ENCODE assay signal across 9 cellular contexts in genomic region chr2:217789736-217790181, GRCh38.
DNase-seq lines count a peak whose midpoint lies in the region; ATAC-seq and TF ChIP-seq lines count a peak whose summit lies in the region.
"Had no signal": no experiment of that assay in that cellular context is flagged by ENCODE, and none has a peak within 500 bp of the region (broad histone marks: within the 10 kb centered on the region; RNA-seq: fewer than 3 reads in every experiment).

No MANE protein-coding gene starts in this region.

- no peaks in the 10 kb centered on the region for H3K9me3 ChIP-seq in ascending aorta
- no peaks in the 10 kb centered on the region for H3K9me3 ChIP-seq in muscle layer of colon (ENCODE audit: low read length)
- peaks cover 9% of the 10 kb centered on the region for H3K9me3 ChIP-seq in trophoblast cell (ENCODE audit: insufficient read depth, low read depth, low read length)

- no peak overlapping the region for H3K9ac ChIP-seq in muscle layer of colon (ENCODE audit: low read length)
- no peak overlapping the region for H3K9ac ChIP-seq in trophoblast cell (ENCODE audit: low read length)

- DNase-seq in CD14-positive monocyte (ENCODE audit: low spot score), result no peak
- no peak for DNase-seq in ascending aorta (ENCODE audit: low spot score in 2 of 2)
- no peak for DNase-seq in trophoblast cell
- no peak for DNase-seq in progenitor cell of endocrine pancreas (ENCODE audit: low spot score, unreplicated experiment)
- DNase-seq in GDM1 (lab: John Stamatoyannopoulos, UW), result no peak

- H3K14ac ChIP-seq in trophoblast cell (ENCODE audit: low read length), result no peak overlapping the region

- H3K4me3 ChIP-seq in ascending aorta (peak overlapping the region in 1 of 2 donors; percentile 21), muscle layer of colon (ENCODE audit: low read depth in 1 of 2, low read length in 2 of 2) (no peak overlapping the region), trophoblast cell (ENCODE audit: low read depth, low read length) (no peak overlapping the region)
- H3K4me3 ChIP-seq: PC-9 had no signal

- peaks cover 4 to 13% (median 8%) of the 10 kb centered on the region in 3 donors for H3K27me3 Mint-ChIP-seq in CD14-positive monocyte (ENCODE audit: low read depth in 3 of 3)
- H3K27me3 Mint-ChIP-seq in IgD-negative memory B cell, result no peaks in the 10 kb centered on the region
- H3K27me3 Mint-ChIP-seq in progenitor cell of endocrine pancreas, result peaks cover 17% of the 10 kb centered on the region

- no peak overlapping the region for H2BK5ac ChIP-seq in trophoblast cell (ENCODE audit: low read depth, low read length, poor library complexity)

- WGBS in trophoblast cell (ENCODE audit: extremely low coverage, insufficient coverage, insufficient read length), result no CpG with 5 or more reads among the region's 13 CpGs

- no peak overlapping the region for H2AFZ ChIP-seq in trophoblast cell (ENCODE audit: insufficient read depth, low read length, poor library complexity)
- H2AFZ ChIP-seq: PC-9 had no signal

- H2BK12ac ChIP-seq in trophoblast cell (ENCODE audit: low read length), result no peak overlapping the region

- H3K79me2 ChIP-seq in trophoblast cell (ENCODE audit: control insufficient read depth, insufficient read depth, low read length, poor library complexity), result no peaks in the 10 kb centered on the region

- H3K27me3 ChIP-seq in ascending aorta (no peaks in the 10 kb centered on the region), muscle layer of colon (ENCODE audit: control insufficient read depth in 1 of 2, insufficient read depth in 2 of 2, low read length in 2 of 2) (no peaks in the 10 kb centered on the region), trophoblast cell (ENCODE audit: insufficient read depth, low read length) (no peaks in the 10 kb centered on the region)

- H3K4me1 Mint-ChIP-seq in CD14-positive monocyte (peaks cover 36% of the 10 kb centered on the region), IgD-negative memory B cell (peaks cover 10 to 18% (median 10%) of the 10 kb centered on the region in 3 donors), progenitor cell of endocrine pancreas (ENCODE audit: low read depth) (peaks cover 10% of the 10 kb centered on the region)

- no peak overlapping the region for H3K4me2 ChIP-seq in trophoblast cell (ENCODE audit: low read length)
- H3K4me2 ChIP-seq: PC-9 had no signal

- H3K4me3 Mint-ChIP-seq in CD14-positive monocyte (peak overlapping the region; percentile 73 to 84), IgD-negative memory B cell (peak overlapping the region; percentile 79 to 90 (median 86)), progenitor cell of endocrine pancreas (ENCODE audit: low read depth) (no peak overlapping the region)

- H3K27ac ChIP-seq in ascending aorta (peak overlapping the region; percentile 62 to 66), muscle layer of colon (ENCODE audit: low read depth, low read length) (peak overlapping the region; percentile 22), trophoblast cell (ENCODE audit: low read depth, low read length) (no peak overlapping the region)
- H3K27ac ChIP-seq: PC-9 had no signal

- no peak for TF ChIP-seq CTCF in CD14-positive monocyte (IDR thresholded peaks at IDR 0.05)
- no peak for TF ChIP-seq CTCF in ascending aorta (IDR thresholded peaks at IDR 0.05)
- no peak for TF ChIP-seq CTCF in progenitor cell of endocrine pancreas (IDR thresholded peaks at IDR 0.05; ENCODE audit: unreplicated experiment)

- H3K9me3 Mint-ChIP-seq in CD14-positive monocyte (peaks cover 2 to 11% (median 5%) of the 10 kb centered on the region in 7 donors), IgD-negative memory B cell (peaks cover 0 to 1% (median 0%) of the 10 kb centered on the region in 3 donors), progenitor cell of endocrine pancreas (ENCODE audit: low read depth) (no peaks in the 10 kb centered on the region)

- H3K27ac Mint-ChIP-seq in CD14-positive monocyte (peak overlapping the region in 6 of 7 donors; percentile 42 to 86 (median 70)), IgD-negative memory B cell (peak overlapping the region in 1 of 3 donors; percentile 71), progenitor cell of endocrine pancreas (no peak overlapping the region)

- no peak overlapping the region for H4K8ac ChIP-seq in trophoblast cell (ENCODE audit: low read depth, low read length)

- no peak overlapping the region for H3K4ac ChIP-seq in trophoblast cell (ENCODE audit: low read depth, low read length)

- H3K18ac ChIP-seq in trophoblast cell (ENCODE audit: low read length), result no peak overlapping the region

- H3K36me3 ChIP-seq in ascending aorta (peaks cover 42 to 68% of the 10 kb centered on the region in 2 donors), muscle layer of colon (ENCODE audit: insufficient read depth, low read length) (peaks cover 16% of the 10 kb centered on the region), trophoblast cell (ENCODE audit: control insufficient read depth in 1 of 2, insufficient read depth in 2 of 2, low read length in 2 of 2) (no peaks in the 10 kb centered on the region)

- H2AK5ac ChIP-seq in trophoblast cell (ENCODE audit: low read length), result no peak overlapping the region

- H4K12ac ChIP-seq in trophoblast cell (ENCODE audit: low read depth, low read length), result no peak overlapping the region

- ATAC-seq in GM19035 (IDR thresholded peaks at IDR 0.05; ENCODE audit: unreplicated experiment), result no peak

- intact Hi-C loops in CD14-positive monocyte (cut with micrococcal nuclease), result loop anchor here (2.0 to 10.0 kb wide), 5 partner anchors 53 to 283 kb away; no protein-coding TSS in a partner anchor
- intact Hi-C loops in ascending aorta (cut with DNase I), result loop anchor here (2.0 to 5.0 kb wide), 3 partner anchors 97 to 245 kb away; no protein-coding TSS in a partner anchor

- no peaks in the 10 kb centered on the region for H3K79me1 ChIP-seq in trophoblast cell (ENCODE audit: low read length)

- peaks cover 0 to 7% of the 10 kb centered on the region in 2 donors for H3K4me1 ChIP-seq in ascending aorta
- peaks cover 8% of the 10 kb centered on the region for H3K4me1 ChIP-seq in muscle layer of colon (ENCODE audit: insufficient read depth, low read length)
- H3K4me1 ChIP-seq in trophoblast cell (ENCODE audit: control insufficient read depth in 1 of 2, insufficient read depth in 2 of 2, low read length in 2 of 2), result peaks cover 7 to 11% of the 10 kb centered on the region in 2 experiments

- H3K23ac ChIP-seq in trophoblast cell (ENCODE audit: low read length), result no peak overlapping the region

- no peak overlapping the region for H2BK120ac ChIP-seq in trophoblast cell (ENCODE audit: insufficient read depth, low read length, poor library complexity)

- no peak overlapping the region for H4K91ac ChIP-seq in trophoblast cell (ENCODE audit: low read depth, low read length)

- no peaks in the 10 kb centered on the region for H3K36me3 Mint-ChIP-seq in CD14-positive monocyte
- no peaks in the 10 kb centered on the region for H3K36me3 Mint-ChIP-seq in IgD-negative memory B cell
- H3K36me3 Mint-ChIP-seq in progenitor cell of endocrine pancreas (ENCODE audit: insufficient read depth), result no peaks in the 10 kb centered on the region
